19 cellular contexts compared by ENCODE assay signal in the genomic region with DNA sequence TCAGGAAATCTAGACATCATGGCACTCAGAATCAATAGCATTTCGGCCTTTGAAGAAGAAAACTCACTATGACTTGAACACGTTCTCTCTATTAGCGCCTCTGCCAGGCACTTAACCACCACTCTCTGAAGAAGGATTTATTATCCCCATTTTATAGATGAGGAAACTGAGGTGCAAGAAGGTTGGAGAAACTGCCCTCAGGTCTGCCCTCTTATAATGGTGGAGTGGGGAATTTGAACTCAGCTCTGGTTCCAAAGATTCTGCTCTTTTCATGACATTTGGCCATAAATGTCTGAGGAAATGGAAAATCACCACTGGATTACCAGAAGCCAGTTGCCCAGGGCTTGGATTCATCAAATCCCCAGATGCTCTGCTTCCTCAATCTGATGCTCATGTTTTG.
A peak's percentile ranks its signal among the peaks of the same experiment; 100 is the strongest.
DNase-seq lines count a peak whose midpoint lies in the region; TF ChIP-seq lines count a peak whose summit lies in the region.
"Had no signal": no experiment of that assay in that cellular context is flagged by ENCODE, and none has a peak within 500 bp of the region (broad histone marks: within the 10 kb centered on the region; RNA-seq: fewer than 3 reads in every experiment).

No MANE protein-coding gene starts in this region.

- H3K4me2 ChIP-seq in parathyroid adenoma (ENCODE audit: low read length) = no peak overlapping the region
- H3K4me2 ChIP-seq: GM23338, SK-N-SH had no signal

- H3K4me3 Mint-ChIP-seq in MCF 10A (ENCODE audit: unreplicated experiment) = no peak overlapping the region
- H3K4me3 Mint-ChIP-seq: CD8-positive, alpha-beta memory T cell; GM23338 had no signal

- CTCF ChIA-PET in MCF 10A (lab: Yijun Ruan, JAX) = interaction anchor here (1.7 kb wide), 1 partner anchor 226 kb away, joined by 3 read pairs; no protein-coding TSS in a partner anchor

- peaks cover 12% of the 10 kb centered on the region for H3K4me1 Mint-ChIP-seq in MCF 10A (ENCODE audit: insufficient read depth, unreplicated experiment)
- H3K4me1 Mint-ChIP-seq: CD8-positive, alpha-beta memory T cell had no signal

- TF ChIP-seq CTCF in breast epithelium (IDR thresholded peaks at IDR 0.05) = no peak
- no peak for TF ChIP-seq CTCF in MCF 10A (IDR thresholded peaks at IDR 0.05; ENCODE audit: unreplicated experiment)
- no peak for TF ChIP-seq CTCF in parathyroid adenoma (IDR thresholded peaks at IDR 0.05)
- TF ChIP-seq CTCF in tibial artery (IDR thresholded peaks at IDR 0.05) = no peak

- no peaks in the 10 kb centered on the region for H3K79me2 ChIP-seq in parathyroid adenoma

- no TSS peak for BruUV-seq in MCF 10A (replicated peaks; lab: Mats Ljungman, UMichigan)

- H3K36me3 ChIP-seq in breast epithelium (no peaks in the 10 kb centered on the region), parathyroid adenoma (ENCODE audit: control insufficient read depth, insufficient read depth, low read length) (no peaks in the 10 kb centered on the region), tibial artery (peaks cover 6 to 25% (median 23%) of the 10 kb centered on the region in 3 donors)
- H3K36me3 ChIP-seq: BLaER1 treated with 17β-estradiol and CSF1 and Interleukin-3, amounts not matched to agents 10 nM and 100 nM had no signal

- intact Hi-C loops in breast epithelium (cut with DNase I; ENCODE audit: low total_unique reads) (no loop called here), MCF 10A (cut with micrococcal nuclease) (no loop called here), tibial artery (cut with DNase I; ENCODE audit: low total_unique reads) (no loop called here)

- H3K27me3 ChIP-seq in breast epithelium = no peaks in the 10 kb centered on the region
- H3K27me3 ChIP-seq in parathyroid adenoma (ENCODE audit: control insufficient read depth, insufficient read depth, low read length) = no peaks in the 10 kb centered on the region
- no peaks in the 10 kb centered on the region for H3K27me3 ChIP-seq in tibial artery
- H3K27me3 ChIP-seq: BLaER1 treated with 17β-estradiol and CSF1 and Interleukin-3, amounts not matched to agents 10 nM and 100 nM had no signal

- no peaks in the 10 kb centered on the region for H3K27me3 Mint-ChIP-seq in MCF 10A (ENCODE audit: insufficient read depth, unreplicated experiment)

- H3K9me3 ChIP-seq in breast epithelium (no peaks in the 10 kb centered on the region), parathyroid adenoma (ENCODE audit: control insufficient read depth, low read length) (no peaks in the 10 kb centered on the region), tibial artery (no peaks in the 10 kb centered on the region)
- H3K9me3 ChIP-seq: BLaER1 treated with 17β-estradiol and CSF1 and Interleukin-3, amounts not matched to agents 10 nM and 100 nM; SK-N-SH had no signal

- H3K4me3 ChIP-seq in breast epithelium (no peak overlapping the region), parathyroid adenoma (ENCODE audit: low read depth, low read length) (no peak overlapping the region), tibial artery (no peak overlapping the region)
- H3K4me3 ChIP-seq: BLaER1 treated with 17β-estradiol and CSF1 and Interleukin-3, amounts not matched to agents 10 nM and 100 nM; GM23338 had no signal

- H3K27ac ChIP-seq in breast epithelium = peak overlapping the region; percentile 3 to 12
- H3K27ac ChIP-seq in parathyroid adenoma = peak overlapping the region; percentile 98
- peak overlapping the region in 1 of 2 donors; percentile 60 for H3K27ac ChIP-seq in tibial artery

- POLR2A ChIA-PET in MCF 10A (lab: Yijun Ruan, JAX) = no interaction called here

- DNase-seq in breast epithelium (ENCODE audit: low spot score in 2 of 2) (no peak), MCF 10A (ENCODE audit: unreplicated experiment) (no peak), CD1c-positive myeloid dendritic cell (ENCODE audit: extremely low spot score) (peak; percentile 51), RPMI7951 (ENCODE audit: low read depth) (peak; percentile 37), tibial artery (no peak), NCI-H128 (lab: John Stamatoyannopoulos, UW; ENCODE audit: unreplicated experiment) (no peak)
- no peak for DNase-seq in activated CD4-positive, CD25-positive, alpha-beta regulatory T cell treated with anti-CD3 and anti-CD28 coated beads, Interleukin-2, amount 50 U/mL, for 72 hours
- DNase-seq: CD8-positive, alpha-beta memory T cell; DMS79; HCEC 1CT; NCI-H1417; NCI-H187 treated with DMSO at 0.1 percent for 48 hours; NCI-H345; NCI-H524 treated with DMSO at 0.1 percent for 48 hours; SHP77 treated with DMSO at 0.1 percent for 48 hours; SK-N-SH had no signal

- H3K4me1 ChIP-seq in breast epithelium = peaks cover 0 to 6% of the 10 kb centered on the region in 2 donors
- peaks cover 31% of the 10 kb centered on the region for H3K4me1 ChIP-seq in parathyroid adenoma
- H3K4me1 ChIP-seq in tibial artery = peaks cover 0 to 67% (median 23%) of the 10 kb centered on the region in 4 donors

- no peaks in the 10 kb centered on the region for H3K9me3 Mint-ChIP-seq in MCF 10A (ENCODE audit: unreplicated experiment)
- H3K9me3 Mint-ChIP-seq: CD8-positive, alpha-beta memory T cell; GM23338 had no signal

- no peak overlapping the region for H2AFZ ChIP-seq in parathyroid adenoma
- H2AFZ ChIP-seq: GM23338 had no signal

- H3K9ac ChIP-seq in parathyroid adenoma = no peak overlapping the region
- H3K9ac ChIP-seq: SK-N-SH had no signal

- peaks cover 33% of the 10 kb centered on the region for H3K36me3 Mint-ChIP-seq in MCF 10A (ENCODE audit: insufficient read depth, unreplicated experiment)
- H3K36me3 Mint-ChIP-seq: CD8-positive, alpha-beta memory T cell had no signal

- H3K27ac Mint-ChIP-seq in MCF 10A (ENCODE audit: low read depth, unreplicated experiment) = no peak overlapping the region
- H3K27ac Mint-ChIP-seq: CD8-positive, alpha-beta memory T cell; GM23338 had no signal

- TF ChIP-seq POLR2A in breast epithelium (IDR thresholded peaks at IDR 0.05) = no peak

Comparison
In these comparisons a context has a peak if more than half of its experiments do, and no peak if none do; other contexts are left out.
1. DNase-seq: peak in CD1c-positive myeloid dendritic cell (single experiment) and RPMI7951 (single experiment); none in breast epithelium (0 of 2), MCF 10A (single experiment), tibial artery (0 of 2), NCI-H128 (single experiment) and activated CD4-positive, CD25-positive, alpha-beta regulatory T cell treated with anti-CD3 and anti-CD28 coated beads, Interleukin-2, amount 50 U/mL, for 72 hours (single experiment).